In the genomic region with DNA sequence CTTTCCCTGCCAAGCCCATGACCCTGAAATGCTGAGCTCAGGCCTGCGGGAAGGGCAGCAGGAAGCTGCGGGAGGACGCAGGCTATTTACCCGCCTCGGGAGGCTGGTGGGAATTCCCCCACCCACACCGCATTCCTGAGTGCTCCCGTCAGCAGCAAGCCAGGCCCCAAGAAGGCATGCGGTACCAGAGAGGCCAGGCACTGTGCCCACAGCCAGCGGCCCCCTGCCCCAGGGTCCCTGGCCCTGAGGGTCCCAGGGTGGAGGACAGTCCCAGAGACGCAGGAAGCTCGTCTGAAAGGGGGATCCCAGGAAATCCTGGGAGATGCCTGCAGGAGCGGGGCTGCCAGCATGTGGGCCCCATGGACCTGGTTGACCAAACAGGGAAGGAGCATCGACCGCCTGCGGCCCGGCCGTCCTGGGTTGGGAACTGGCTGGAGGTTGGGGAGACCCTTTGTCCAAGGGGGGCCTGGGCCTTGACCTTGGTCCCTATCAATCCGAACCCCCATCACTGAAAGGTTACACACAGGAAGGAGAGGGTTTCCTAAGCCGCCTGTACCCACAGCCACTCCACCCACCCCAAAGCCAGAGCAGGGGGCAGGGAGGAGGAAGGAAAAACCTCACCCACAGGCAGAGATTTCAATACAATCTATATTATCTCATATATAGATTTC, we compare ENCODE assay signal across 7 cellular contexts. TPM values are rescaled to one million over a fixed set of nuclear protein-coding genes. Genes with fewer than 3 reads are reported as not detected.
DNase-seq lines count a peak whose midpoint lies in the region; ATAC-seq, FAIRE-seq and TF ChIP-seq lines count a peak whose summit lies in the region.

No MANE protein-coding gene starts in this region.

- H3K4me1 Mint-ChIP-seq in HFFc6 (ENCODE audit: low read depth), result peaks cover 55% of the 10 kb centered on the region
- H3K4me1 Mint-ChIP-seq in activated CD4-positive, alpha-beta memory T cell treated with anti-CD3 and anti-CD28 coated beads, Interleukin-2, amount 10 ng/mL, durations not matched to agents 7 days and 5 days, result peaks cover 41% of the 10 kb centered on the region

- H3K4me3 ChIP-seq in foreskin fibroblast (ENCODE audit: low read depth in 1 of 2, low read length in 2 of 2) (no peak overlapping the region), pancreas (no peak overlapping the region)

- POLR2A ChIA-PET in activated CD4-positive, alpha-beta memory T cell treated with anti-CD3 and anti-CD28 coated beads, Interleukin-2, amount 10 ng/mL, durations not matched to agents 7 days and 5 days (lab: Charles Lee), result interaction anchor here (0.9 to 7.0 kb wide), 4 partner anchors 9 to 38 kb away, joined by 3 to 63 read pairs (median 4); a partner anchor contains a TSS

- CTCF ChIA-PET in activated CD4-positive, alpha-beta memory T cell treated with anti-CD3 and anti-CD28 coated beads, Interleukin-2, amount 10 ng/mL, durations not matched to agents 7 days and 5 days (lab: Charles Lee), result interaction anchor here (1.2 to 1.6 kb wide), 2 partner anchors 12 to 167 kb away, joined by 4 to 6 read pairs; no protein-coding TSS in a partner anchor

- peaks cover 23% of the 10 kb centered on the region for H3K36me3 Mint-ChIP-seq in HFFc6 (ENCODE audit: low read depth)
- peaks cover 20% of the 10 kb centered on the region for H3K36me3 Mint-ChIP-seq in activated CD4-positive, alpha-beta memory T cell treated with anti-CD3 and anti-CD28 coated beads, Interleukin-2, amount 10 ng/mL, durations not matched to agents 7 days and 5 days (ENCODE audit: low read depth)

- intact Hi-C loops in pancreas (cut with DNase I), result no loop called here

- 42 to 49% methylated on average over 19 of the region's 19 CpGs for WGBS in pancreas, 2 donors

- H3K9me3 ChIP-seq in pancreas, result no peaks in the 10 kb centered on the region

- no peaks in the 10 kb centered on the region for H3K27me3 ChIP-seq in pancreas

- H3K36me3 ChIP-seq in pancreas, result no peaks in the 10 kb centered on the region

- ATAC-seq in pancreas, result peak; percentile 63 to 86 (median 82)

- H3K27ac Mint-ChIP-seq in HFFc6, result peak overlapping the region; percentile 95
- H3K27ac Mint-ChIP-seq in activated CD4-positive, alpha-beta memory T cell treated with anti-CD3 and anti-CD28 coated beads, Interleukin-2, amount 10 ng/mL, durations not matched to agents 7 days and 5 days, result peak overlapping the region; percentile 37

- peak overlapping the region; percentile 81 to 88 (median 84) for H3K27ac ChIP-seq in pancreas

- H3K4me1 ChIP-seq in pancreas, result peaks cover 0 to 19% (median 0%) of the 10 kb centered on the region in 3 donors

- peak overlapping the region; percentile 58 for H3K4me3 Mint-ChIP-seq in HFFc6
- no peak overlapping the region for H3K4me3 Mint-ChIP-seq in activated CD4-positive, alpha-beta memory T cell treated with anti-CD3 and anti-CD28 coated beads, Interleukin-2, amount 10 ng/mL, durations not matched to agents 7 days and 5 days

- no peak for FAIRE-seq in pancreas (lab: Jason Lieb, UNC)

- TF ChIP-seq CTCF in HFFc6 (IDR thresholded peaks at IDR 0.05) (no peak), foreskin fibroblast (IDR thresholded peaks at IDR 0.05; ENCODE audit: low read depth, low read length) (no peak), pancreas (IDR thresholded peaks at IDR 0.05) (no peak)

- H3K9me3 Mint-ChIP-seq in HFFc6, result no peaks in the 10 kb centered on the region; the same call in 1 of the 2 replicates
- H3K9me3 Mint-ChIP-seq in activated CD4-positive, alpha-beta memory T cell treated with anti-CD3 and anti-CD28 coated beads, Interleukin-2, amount 10 ng/mL, durations not matched to agents 7 days and 5 days, result no peaks in the 10 kb centered on the region

- peaks cover 31% of the 10 kb centered on the region for H3K27me3 Mint-ChIP-seq in HFFc6 (ENCODE audit: insufficient read depth)
- no peaks in the 10 kb centered on the region for H3K27me3 Mint-ChIP-seq in activated CD4-positive, alpha-beta memory T cell treated with anti-CD3 and anti-CD28 coated beads, Interleukin-2, amount 10 ng/mL, durations not matched to agents 7 days and 5 days

- peak; percentile 84 for DNase-seq in HFFc6
- peak; percentile 50 for DNase-seq in activated CD4-positive, alpha-beta memory T cell treated with anti-CD3 and anti-CD28 coated beads, Interleukin-2, amount 10 ng/mL, durations not matched to agents 7 days and 5 days
- DNase-seq in foreskin fibroblast, result peak; percentile 93 to 95
- peak; percentile 76 to 89 (median 80) for DNase-seq in pancreas
- no peak for DNase-seq in SIG-M5 (lab: John Stamatoyannopoulos, UW)
- DNase-seq in NCI-H1417 (lab: John Stamatoyannopoulos, UW), result no peak
- DNase-seq in NCI-H2081 (lab: John Stamatoyannopoulos, UW), result no peak

RNA-seq across cellular contexts. Expression of a gene that starts 17.0 kb away (rescaled TPM):
- total RNA-seq in HFFc6 (2021; fragmentation: NEBNext Ultra II Directional; extraction: Animal tissue kit (Norgen Biotek cat#: 25700)), result 10 to 100 TPM; 17.2 to 24.1 (median 22.8) TPM
- total RNA-seq in activated CD4-positive, alpha-beta memory T cell treated with anti-CD3 and anti-CD28 coated beads, Interleukin-2, amount 10 ng/mL, durations not matched to agents 7 days and 5 days, result 10 to 100 TPM; 15.3 to 16.4 TPM
- total RNA-seq in pancreas, result 1 to 10 TPM; 3.4 to 8.9 (median 6.8) TPM
- polyA plus RNA-seq in pancreas, result 10 to 100 TPM; 10.6 to 16.7 TPM

RNA-seq across cellular contexts. Expression of a gene that starts 37.2 kb away (rescaled TPM):
- total RNA-seq in HFFc6 (2021; fragmentation: NEBNext Ultra II Directional; extraction: Animal tissue kit (Norgen Biotek cat#: 25700)), result 1 to 10 TPM; 4.1 to 6.6 (median 5.3) TPM
- total RNA-seq in activated CD4-positive, alpha-beta memory T cell treated with anti-CD3 and anti-CD28 coated beads, Interleukin-2, amount 10 ng/mL, durations not matched to agents 7 days and 5 days, result 10 to 100 TPM; 80.7 to 85.7 TPM
- total RNA-seq in pancreas, result 10 to 100 TPM in 5 of 6 donors, 1 to 10 TPM in 1; 8.7 to 47.0 (median 21.3) TPM
- 100 to 1,000 TPM; 107 to 109 TPM for polyA plus RNA-seq in pancreas

RNA-seq across cellular contexts. Expression of a gene that starts 54.0 kb away (rescaled TPM):
- total RNA-seq in HFFc6 (2021; fragmentation: NEBNext Ultra II Directional; extraction: Animal tissue kit (Norgen Biotek cat#: 25700)), result 100 to 1,000 TPM; 104 to 125 (median 111) TPM
- total RNA-seq in activated CD4-positive, alpha-beta memory T cell treated with anti-CD3 and anti-CD28 coated beads, Interleukin-2, amount 10 ng/mL, durations not matched to agents 7 days and 5 days, result 10 to 100 TPM; 45.9 to 49.3 TPM
- 10 to 100 TPM; 11.6 to 30.5 (median 18.6) TPM for total RNA-seq in pancreas
- 10 to 100 TPM; 17.0 to 24.4 TPM for polyA plus RNA-seq in pancreas

Comparison
In these comparisons a context has a peak if more than half of its experiments do, and no peak if none do; other contexts are left out.
1. DNase-seq: peak in HFFc6 (single experiment), activated CD4-positive, alpha-beta memory T cell treated with anti-CD3 and anti-CD28 coated beads, Interleukin-2, amount 10 ng/mL, durations not matched to agents 7 days and 5 days (single experiment), foreskin fibroblast (2 of 2) and pancreas (6 of 6); none in SIG-M5 (single experiment), NCI-H1417 (0 of 3) and NCI-H2081 (0 of 2).